In genomic region chr20:5119143-5119434, GRCh38 we compare ENCODE assay signal across 1 cellular context.
TF ChIP-seq lines count a peak whose summit lies in the region.

No MANE protein-coding gene starts in this region.

TF ChIP-seq in SK-N-SH treated with all-trans-retinoic acid at 6 μM for 48 hours, 23 proteins besides CTCF, POLR2A, EP300 and RAD21 (continued from another document):
- TF ChIP-seq PATZ1 (CRISPR knock-in tag; IDR thresholded peaks at IDR 0.05; ENCODE audit: borderline replicate concordance) = no peak
